In the genomic region with DNA sequence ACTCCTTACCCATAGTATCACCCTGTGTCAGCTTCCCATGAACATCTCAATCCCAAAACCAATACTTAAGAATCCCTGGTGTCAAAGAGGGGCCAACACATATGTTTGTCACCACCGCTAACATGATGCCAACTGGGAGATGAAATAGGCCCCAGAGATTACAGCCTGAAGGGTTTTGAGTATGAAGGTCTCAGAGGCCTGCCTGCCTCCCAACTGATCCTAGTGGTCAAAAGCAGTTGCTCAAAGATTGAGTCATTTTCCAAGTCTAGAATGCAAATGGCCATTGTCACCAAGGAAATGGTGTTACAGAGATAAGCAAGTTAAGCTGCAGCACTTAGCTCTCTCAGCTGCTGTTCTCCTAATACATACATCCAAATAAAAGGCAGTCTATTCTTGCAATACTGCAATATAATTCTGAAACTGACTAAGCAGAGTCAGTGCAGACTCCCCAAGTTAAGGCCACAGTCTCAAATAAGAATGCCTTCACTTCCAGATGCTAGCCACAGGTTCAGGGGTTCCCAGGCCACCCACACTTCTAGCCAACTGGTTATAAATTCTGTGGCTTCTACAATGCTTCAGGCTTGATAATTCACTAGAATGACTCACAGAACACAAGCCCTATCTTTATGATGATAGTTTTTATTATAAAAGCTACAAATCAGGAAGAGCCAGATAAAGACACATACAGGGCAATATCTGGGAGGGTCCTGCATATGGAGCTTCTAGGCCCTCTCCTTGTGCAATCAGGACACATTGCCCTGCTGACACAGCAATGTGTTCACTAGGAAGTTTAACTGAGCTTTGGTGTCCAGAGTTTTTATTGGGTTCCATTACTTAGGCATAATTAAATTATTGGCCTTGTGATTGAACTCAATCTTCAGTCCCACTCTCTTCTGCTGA, we compare ENCODE assay signal across 11 cellular contexts. TPM values are rescaled to one million over a fixed set of nuclear protein-coding genes. Genes with fewer than 3 reads are reported as not detected.
A peak's percentile ranks its signal among the peaks of the same experiment; 100 is the strongest.
DNase-seq lines count a peak whose midpoint lies in the region; ATAC-seq and TF ChIP-seq lines count a peak whose summit lies in the region.
"Had no signal": no experiment of that assay in that cellular context is flagged by ENCODE, and none has a peak within 500 bp of the region (broad histone marks: within the 10 kb centered on the region; RNA-seq: fewer than 3 reads in every experiment).

No MANE protein-coding gene starts in this region.

- peaks cover 0 to 5% of the 10 kb centered on the region in 2 experiments for H3K36me3 ChIP-seq in trophoblast cell (ENCODE audit: control insufficient read depth in 1 of 2, insufficient read depth in 2 of 2, low read length in 2 of 2)

- no peak overlapping the region for H3K23ac ChIP-seq in trophoblast cell (ENCODE audit: low read length)

- H3K4me2 ChIP-seq in trophoblast cell (ENCODE audit: low read length), result no peak overlapping the region

- H3K4me3 Mint-ChIP-seq in activated CD8-positive, alpha-beta T cell treated with anti-CD3 and anti-CD28 coated beads for 36 hours, result no peak overlapping the region
- no peak overlapping the region for H3K4me3 Mint-ChIP-seq in activated CD8-positive, alpha-beta T cell treated with anti-CD3 and anti-CD28 coated beads, Interleukin-2, amount 10 ng/mL, durations not matched to agents 7 days and 5 days
- no peak overlapping the region for H3K4me3 Mint-ChIP-seq in stimulated activated naive CD8-positive, alpha-beta T cell treated with anti-CD3 and anti-CD28 coated beads, Interleukin-15, amount 100 ng/mL, for 72 hours
- H3K4me3 Mint-ChIP-seq: activated naive CD8-positive, alpha-beta T cell had no signal

- H3K36me3 Mint-ChIP-seq in activated CD8-positive, alpha-beta T cell treated with anti-CD3 and anti-CD28 coated beads for 36 hours (ENCODE audit: low read depth), result peaks cover 61% of the 10 kb centered on the region
- peaks cover 75% of the 10 kb centered on the region for H3K36me3 Mint-ChIP-seq in activated CD8-positive, alpha-beta T cell treated with anti-CD3 and anti-CD28 coated beads, Interleukin-2, amount 10 ng/mL, durations not matched to agents 7 days and 5 days (ENCODE audit: low read depth)

- H3K9me3 Mint-ChIP-seq in activated CD8-positive, alpha-beta T cell treated with anti-CD3 and anti-CD28 coated beads for 36 hours, result peaks cover 24% of the 10 kb centered on the region
- peaks cover 16% of the 10 kb centered on the region for H3K9me3 Mint-ChIP-seq in activated CD8-positive, alpha-beta T cell treated with anti-CD3 and anti-CD28 coated beads, Interleukin-2, amount 10 ng/mL, durations not matched to agents 7 days and 5 days (ENCODE audit: insufficient read depth)
- peaks cover 4 to 13% of the 10 kb centered on the region in 2 donors for H3K9me3 Mint-ChIP-seq in stimulated activated naive CD8-positive, alpha-beta T cell treated with anti-CD3 and anti-CD28 coated beads, Interleukin-15, amount 100 ng/mL, for 72 hours

- peaks cover 58% of the 10 kb centered on the region for H3K4me1 Mint-ChIP-seq in activated CD8-positive, alpha-beta T cell treated with anti-CD3 and anti-CD28 coated beads for 36 hours (ENCODE audit: low read depth)
- H3K4me1 Mint-ChIP-seq in activated CD8-positive, alpha-beta T cell treated with anti-CD3 and anti-CD28 coated beads, Interleukin-2, amount 10 ng/mL, durations not matched to agents 7 days and 5 days (ENCODE audit: low read depth), result peaks cover 64% of the 10 kb centered on the region
- peaks cover 85% of the 10 kb centered on the region for H3K4me1 Mint-ChIP-seq in stimulated activated naive CD8-positive, alpha-beta T cell treated with anti-CD3 and anti-CD28 coated beads, Interleukin-15, amount 100 ng/mL, for 72 hours

- no peak overlapping the region for H2BK120ac ChIP-seq in trophoblast cell (ENCODE audit: insufficient read depth, low read length, poor library complexity)

- peaks cover 26% of the 10 kb centered on the region for H3K4me1 ChIP-seq in foreskin keratinocyte
- H3K4me1 ChIP-seq in trophoblast cell (ENCODE audit: control insufficient read depth in 1 of 2, insufficient read depth in 2 of 2, low read length in 2 of 2), result peaks cover 0 to 8% of the 10 kb centered on the region in 2 experiments

- no peak overlapping the region for H4K91ac ChIP-seq in trophoblast cell (ENCODE audit: low read depth, low read length)

- no peak overlapping the region for H4K12ac ChIP-seq in trophoblast cell (ENCODE audit: low read depth, low read length)

- CTCF ChIA-PET in activated CD8-positive, alpha-beta T cell treated with anti-CD3 and anti-CD28 coated beads for 36 hours (lab: Charles Lee), result interaction anchor here (1.7 kb wide), 1 partner anchor 11 kb away, joined by 6 read pairs; no protein-coding TSS in a partner anchor
- CTCF ChIA-PET in activated CD8-positive, alpha-beta T cell treated with anti-CD3 and anti-CD28 coated beads, Interleukin-2, amount 10 ng/mL, durations not matched to agents 7 days and 5 days (lab: Charles Lee), result interaction anchor here (0.6 to 1.0 kb wide), 3 partner anchors 10 to 1015 kb away, joined by 3 read pairs; no protein-coding TSS in a partner anchor

- H3K9me3 ChIP-seq in trophoblast cell (ENCODE audit: insufficient read depth, low read depth, low read length), result no peaks in the 10 kb centered on the region

- no peaks in the 10 kb centered on the region for H3K27me3 Mint-ChIP-seq in activated CD8-positive, alpha-beta T cell treated with anti-CD3 and anti-CD28 coated beads for 36 hours
- H3K27me3 Mint-ChIP-seq in activated CD8-positive, alpha-beta T cell treated with anti-CD3 and anti-CD28 coated beads, Interleukin-2, amount 10 ng/mL, durations not matched to agents 7 days and 5 days (ENCODE audit: low read depth), result no peaks in the 10 kb centered on the region
- no peaks in the 10 kb centered on the region for H3K27me3 Mint-ChIP-seq in stimulated activated naive CD8-positive, alpha-beta T cell treated with anti-CD3 and anti-CD28 coated beads, Interleukin-15, amount 100 ng/mL, for 72 hours
- H3K27me3 Mint-ChIP-seq: activated naive CD8-positive, alpha-beta T cell had no signal

- H3K18ac ChIP-seq in trophoblast cell (ENCODE audit: low read length), result no peak overlapping the region

- no peak overlapping the region for H2AFZ ChIP-seq in trophoblast cell (ENCODE audit: insufficient read depth, low read length, poor library complexity)

- H3K14ac ChIP-seq in trophoblast cell (ENCODE audit: low read length), result no peak overlapping the region

- no peak overlapping the region for H2BK12ac ChIP-seq in trophoblast cell (ENCODE audit: low read length)

- H3K27ac Mint-ChIP-seq in activated CD8-positive, alpha-beta T cell treated with anti-CD3 and anti-CD28 coated beads for 36 hours, result no peak overlapping the region
- H3K27ac Mint-ChIP-seq in activated CD8-positive, alpha-beta T cell treated with anti-CD3 and anti-CD28 coated beads, Interleukin-2, amount 10 ng/mL, durations not matched to agents 7 days and 5 days, result no peak overlapping the region
- H3K27ac Mint-ChIP-seq in stimulated activated naive CD8-positive, alpha-beta T cell treated with anti-CD3 and anti-CD28 coated beads, Interleukin-15, amount 100 ng/mL, for 72 hours, result no peak overlapping the region
- H3K27ac Mint-ChIP-seq: activated naive CD8-positive, alpha-beta T cell had no signal

- no peak overlapping the region for H2AK5ac ChIP-seq in trophoblast cell (ENCODE audit: low read length)

- no peak for TF ChIP-seq CTCF in activated CD8-positive, alpha-beta T cell treated with anti-CD3 and anti-CD28 coated beads for 36 hours (IDR thresholded peaks at IDR 0.05)
- no peak for TF ChIP-seq CTCF in NB4 (IDR thresholded peaks at IDR 0.05; ENCODE audit: low read depth, low read length)
- no peak for TF ChIP-seq CTCF in foreskin keratinocyte (conservative IDR thresholded peaks at IDR 0.05)

- DNase-seq in activated CD8-positive, alpha-beta T cell treated with anti-CD3 and anti-CD28 coated beads for 36 hours, result peak; percentile 35
- DNase-seq in activated CD8-positive, alpha-beta T cell treated with anti-CD3 and anti-CD28 coated beads, Interleukin-2, amount 10 ng/mL, durations not matched to agents 7 days and 5 days, result no peak
- DNase-seq in NB4 (ENCODE audit: low read depth), result peak; percentile 81
- DNase-seq in foreskin keratinocyte, result no peak
- peak in 1 of 2 donors; percentile 35 for DNase-seq in stimulated activated naive CD8-positive, alpha-beta T cell treated with anti-CD3 and anti-CD28 coated beads, Interleukin-15, amount 100 ng/mL, for 72 hours
- no peak for DNase-seq in trophoblast cell
- DNase-seq: activated CD4-positive, alpha-beta T cell treated with anti-CD3 and anti-CD28 coated beads for 4 hours; Karpas-422 had no signal

- no peak overlapping the region for H3K4ac ChIP-seq in trophoblast cell (ENCODE audit: low read depth, low read length)

- H3K4me3 ChIP-seq in NB4 (ENCODE audit: low read depth, low read length), result no peak overlapping the region
- H3K4me3 ChIP-seq in trophoblast cell (ENCODE audit: low read depth, low read length), result no peak overlapping the region

- no peaks in the 10 kb centered on the region for H3K79me1 ChIP-seq in trophoblast cell (ENCODE audit: low read length)

- H3K27ac ChIP-seq in foreskin keratinocyte, result peak overlapping the region; percentile 44
- H3K27ac ChIP-seq in trophoblast cell (ENCODE audit: low read depth, low read length), result no peak overlapping the region

- no peak overlapping the region for H3K9ac ChIP-seq in trophoblast cell (ENCODE audit: low read length)

- TF ChIP-seq POLR2A in NB4 (IDR thresholded peaks at IDR 0.05; ENCODE audit: extremely low read depth, insufficient read length), result no peak

- H3K79me2 ChIP-seq in trophoblast cell (ENCODE audit: control insufficient read depth, insufficient read depth, low read length, poor library complexity), result no peaks in the 10 kb centered on the region

- no peak overlapping the region for H4K8ac ChIP-seq in trophoblast cell (ENCODE audit: low read depth, low read length)

- POLR2A ChIA-PET in activated CD8-positive, alpha-beta T cell treated with anti-CD3 and anti-CD28 coated beads for 36 hours (lab: Charles Lee), result interaction anchor here (1.6 kb wide), 1 partner anchor 18 kb away, joined by 4 read pairs; no protein-coding TSS in a partner anchor
- POLR2A ChIA-PET in activated CD8-positive, alpha-beta T cell treated with anti-CD3 and anti-CD28 coated beads, Interleukin-2, amount 10 ng/mL, durations not matched to agents 7 days and 5 days (lab: Charles Lee), result interaction anchor here (1.3 to 6.8 kb wide), 2 partner anchors 10 to 18 kb away, joined by 3 to 56 read pairs; partner anchors contain the start of gene DUSP10

- no peak overlapping the region for H2BK5ac ChIP-seq in trophoblast cell (ENCODE audit: low read depth, low read length, poor library complexity)

- intact Hi-C loops in activated CD8-positive, alpha-beta T cell treated with anti-CD3 and anti-CD28 coated beads for 36 hours (cut with micrococcal nuclease), result no loop called here

- no peak for ATAC-seq in activated CD8-positive, alpha-beta T cell treated with anti-CD3 and anti-CD28 coated beads for 36 hours
- no peak for ATAC-seq in activated CD8-positive, alpha-beta T cell treated with anti-CD3 and anti-CD28 coated beads, Interleukin-2, amount 10 ng/mL, durations not matched to agents 7 days and 5 days
- peak; percentile 5 for ATAC-seq in foreskin keratinocyte
- ATAC-seq in stimulated activated naive CD8-positive, alpha-beta T cell treated with anti-CD3 and anti-CD28 coated beads, Interleukin-15, amount 100 ng/mL, for 72 hours, result peak; percentile 62
- no peak for ATAC-seq in esophagus mucosa
- no peak for ATAC-seq in GM21619 (IDR thresholded peaks at IDR 0.05; ENCODE audit: unreplicated experiment)

- H3K27me3 ChIP-seq in foreskin keratinocyte, result no peaks in the 10 kb centered on the region
- no peaks in the 10 kb centered on the region for H3K27me3 ChIP-seq in trophoblast cell (ENCODE audit: insufficient read depth, low read length)

- WGBS in trophoblast cell (ENCODE audit: extremely low coverage, insufficient coverage, insufficient read length), result no CpG with 5 or more reads among the region's 1 CpG

RNA-seq across cellular contexts. Expression of gene DUSP10, which starts 18.6 kb away (rescaled TPM):
- total RNA-seq in activated CD8-positive, alpha-beta T cell treated with anti-CD3 and anti-CD28 coated beads for 36 hours, result 10 to 100 TPM; 10.8 to 12.9 TPM
- 10 to 100 TPM; 12.1 to 13.0 TPM for total RNA-seq in activated CD8-positive, alpha-beta T cell treated with anti-CD3 and anti-CD28 coated beads, Interleukin-2, amount 10 ng/mL, durations not matched to agents 7 days and 5 days
- 12.8 and 18.3 TPM in 2 replicates for total RNA-seq in foreskin keratinocyte
- 7.1 and 7.3 TPM in 2 replicates for polyA plus RNA-seq in foreskin keratinocyte
- 3.0 TPM for total RNA-seq in esophagus mucosa
- polyA plus RNA-seq in trophoblast cell (2013), result 6.5 and 6.6 TPM in 2 replicates

Comparison
In these comparisons a context has a peak if more than half of its experiments do, and no peak if none do; other contexts are left out.
1. DNase-seq: peak in activated CD8-positive, alpha-beta T cell treated with anti-CD3 and anti-CD28 coated beads for 36 hours (single experiment) and NB4 (single experiment); none in activated CD8-positive, alpha-beta T cell treated with anti-CD3 and anti-CD28 coated beads, Interleukin-2, amount 10 ng/mL, durations not matched to agents 7 days and 5 days (single experiment), foreskin keratinocyte (0 of 2) and trophoblast cell (0 of 2).
2. ATAC-seq: peak in foreskin keratinocyte (single experiment) and stimulated activated naive CD8-positive, alpha-beta T cell treated with anti-CD3 and anti-CD28 coated beads, Interleukin-15, amount 100 ng/mL, for 72 hours (single experiment); none in activated CD8-positive, alpha-beta T cell treated with anti-CD3 and anti-CD28 coated beads for 36 hours (single experiment), activated CD8-positive, alpha-beta T cell treated with anti-CD3 and anti-CD28 coated beads, Interleukin-2, amount 10 ng/mL, durations not matched to agents 7 days and 5 days (single experiment), esophagus mucosa (single experiment) and GM21619 (single experiment).